Comparison of ENCODE assay signal across 10 cellular contexts in genomic region chr22:17797721-17798559, GRCh38. TPM values are rescaled to one million over a fixed set of nuclear protein-coding genes. Genes with fewer than 3 reads are reported as not detected.
DNase-seq lines count a peak whose midpoint lies in the region; ATAC-seq, FAIRE-seq and TF ChIP-seq lines count a peak whose summit lies in the region.
"Had no signal": no experiment of that assay in that cellular context is flagged by ENCODE, and none has a peak within 500 bp of the region (broad histone marks: within the 10 kb centered on the region; RNA-seq: fewer than 3 reads in every experiment).

No MANE protein-coding gene starts in this region.

- peaks cover 10% of the 10 kb centered on the region for H3K36me3 Mint-ChIP-seq in central memory CD8-positive, alpha-beta T cell (ENCODE audit: insufficient read depth)
- H3K36me3 Mint-ChIP-seq in activated T-cell treated with anti-CD3 and anti-CD28 coated beads, Interleukin-2, amount 50 U/mL, for 24 hours (ENCODE audit: low read depth), result no peaks in the 10 kb centered on the region

- H3K9me3 Mint-ChIP-seq in central memory CD8-positive, alpha-beta T cell, result no peaks in the 10 kb centered on the region
- H3K9me3 Mint-ChIP-seq in activated T-cell treated with anti-CD3 and anti-CD28 coated beads, Interleukin-2, amount 50 U/mL, for 24 hours, result no peaks in the 10 kb centered on the region

- ATAC-seq in GM21381 (IDR thresholded peaks at IDR 0.05; ENCODE audit: unreplicated experiment) (peak; percentile 47), HG03469 (IDR thresholded peaks at IDR 0.05; ENCODE audit: unreplicated experiment) (peak; percentile 43)
- ATAC-seq in central memory CD8-positive, alpha-beta T cell (replicated peaks; ENCODE audit: extremely low read depth, poor library complexity, severe bottlenecking), result peak; percentile 73

- peak; percentile 59; the same call in 1 of the 2 replicates for TF ChIP-seq POLR2A in GM12891 (IDR thresholded peaks at IDR 0.05; ENCODE audit: low read depth, low read length)

- no peak overlapping the region for H3K27ac Mint-ChIP-seq in central memory CD8-positive, alpha-beta T cell (ENCODE audit: low read depth)
- H3K27ac Mint-ChIP-seq in activated T-cell treated with anti-CD3 and anti-CD28 coated beads, Interleukin-2, amount 50 U/mL, for 24 hours, result no peak overlapping the region

- no peaks in the 10 kb centered on the region for H3K4me1 Mint-ChIP-seq in central memory CD8-positive, alpha-beta T cell
- peaks cover 4% of the 10 kb centered on the region for H3K4me1 Mint-ChIP-seq in activated T-cell treated with anti-CD3 and anti-CD28 coated beads, Interleukin-2, amount 50 U/mL, for 24 hours (ENCODE audit: low read depth)

- H3K4me3 Mint-ChIP-seq in central memory CD8-positive, alpha-beta T cell, result no peak overlapping the region
- H3K4me3 Mint-ChIP-seq in activated T-cell treated with anti-CD3 and anti-CD28 coated beads, Interleukin-2, amount 50 U/mL, for 24 hours, result no peak overlapping the region

- no peaks in the 10 kb centered on the region for H3K27me3 Mint-ChIP-seq in central memory CD8-positive, alpha-beta T cell
- H3K27me3 Mint-ChIP-seq in activated T-cell treated with anti-CD3 and anti-CD28 coated beads, Interleukin-2, amount 50 U/mL, for 24 hours, result no peaks in the 10 kb centered on the region

- peak; percentile 66 for FAIRE-seq in GM12891 (lab: Jason Lieb, UNC)

- in situ Hi-C loops in G401 (cut with HindIII; ENCODE audit: low sequenced_read_pairs), result no loop called here

- DNase-seq in GM12891 (ENCODE audit: insufficient read length, low spot score), result peak; percentile 64
- no peak for DNase-seq in central memory CD8-positive, alpha-beta T cell (ENCODE audit: low spot score in 2 of 2)
- no peak for DNase-seq in T-helper 1 cell
- no peak for DNase-seq in activated T-cell treated with anti-CD3 and anti-CD28 coated beads, Interleukin-2, amount 50 U/mL, for 24 hours
- DNase-seq in G401 (ENCODE audit: low spot score), result no peak
- no peak for DNase-seq in RKO (ENCODE audit: low spot score)
- DNase-seq: Calu3, dorsolateral prefrontal cortex had no signal

TF ChIP-seq in GM12891, 5 proteins besides CTCF, POLR2A, EP300 and RAD21:
- TF ChIP-seq SPI1 (IDR thresholded peaks at IDR 0.05; ENCODE audit: low read depth, low read length), result peak; percentile 98
- TF ChIP-seq PAX5 (IDR thresholded peaks at IDR 0.05; ENCODE audit: insufficient read depth, low read length, severe bottlenecking), result no peak
- peak; percentile 70; the same call in 1 of the 2 replicates for TF ChIP-seq TAF1 (IDR thresholded peaks at IDR 0.05; ENCODE audit: low read depth, low read length)
- TF ChIP-seq POLR2AphosphoS5 (IDR thresholded peaks at IDR 0.05; ENCODE audit: low read depth, low read length), result peak; percentile 87
- peak; percentile 75 for TF ChIP-seq POU2F2 (IDR thresholded peaks at IDR 0.05; ENCODE audit: low read depth, low read length)

RNA-seq across cellular contexts. Expression of gene BID, which starts 23.7 kb away (rescaled TPM):
- polyA plus RNA-seq in GM12891 (2012; ENCODE audit: low read depth, missing spikeins), result 150 TPM
- total RNA-seq in G401 (2014; rRNA removed; shearing (Covaris generic)), result 28.4 and 58.9 TPM in 2 replicates
